Comparison of ENCODE assay signal across 16 cellular contexts in the genomic region with DNA sequence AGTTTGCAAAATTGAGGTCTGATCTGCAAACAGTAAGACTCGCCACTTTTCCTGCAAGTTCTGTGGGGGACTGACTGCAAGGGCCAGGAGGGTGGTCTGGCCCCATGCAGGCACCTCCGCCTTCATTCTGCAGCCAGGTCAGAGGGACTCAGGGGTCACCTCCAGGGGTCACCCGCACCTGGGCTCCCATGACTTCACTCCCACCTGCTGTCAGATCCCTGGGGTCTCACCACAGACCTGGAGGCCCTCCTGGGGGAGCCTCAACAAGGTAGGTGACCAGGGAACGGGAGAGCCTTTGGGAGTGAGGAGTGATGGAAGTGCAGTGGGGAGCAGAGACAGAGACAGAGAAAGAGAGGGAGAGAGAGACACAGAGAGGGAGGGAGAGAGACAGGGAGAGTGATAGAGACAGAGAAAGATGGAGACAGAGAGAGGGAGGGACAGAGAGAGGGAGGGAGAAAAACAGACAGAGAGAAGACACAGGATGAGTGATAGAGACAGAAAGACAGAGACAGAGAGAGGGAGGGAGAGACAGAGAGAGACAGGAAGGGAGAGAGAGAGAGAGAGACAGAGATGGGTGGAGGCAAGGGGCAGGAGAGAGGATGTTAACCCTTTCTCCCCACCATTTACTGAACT. TPM values are rescaled to one million over a fixed set of nuclear protein-coding genes. Genes with fewer than 3 reads are reported as not detected.
DNase-seq lines count a peak whose midpoint lies in the region; ATAC-seq, FAIRE-seq and TF ChIP-seq lines count a peak whose summit lies in the region.
"Had no signal": no experiment of that assay in that cellular context is flagged by ENCODE, and none has a peak within 500 bp of the region (broad histone marks: within the 10 kb centered on the region; RNA-seq: fewer than 3 reads in every experiment).

No MANE protein-coding gene starts in this region.

- H3K4me2 ChIP-seq in HepG2 (ENCODE audit: low read depth, low read length) = no peak overlapping the region

- no peak for FAIRE-seq in HepG2 (lab: Jason Lieb, UNC)
- FAIRE-seq: A204.1, D721Med, H54 had no signal

- peak in 2 of 3 donors; percentile 3 to 32 for DNase-seq in right cardiac atrium
- DNase-seq in left ventricle myocardium superior = no peak
- DNase-seq in RWPE1 (ENCODE audit: low spot score) = no peak
- no peak for DNase-seq in HepG2 (ENCODE audit: low spot score)
- no peak for DNase-seq in activated CD4-positive, alpha-beta T cell treated with anti-CD3 and anti-CD28 coated beads for 48 hours
- DNase-seq: BE2C; CD4-positive, alpha-beta memory T cell; GF-D8; GM23248 had no signal

- BruUV-seq in HepG2 (replicated peaks; lab: Mats Ljungman, UMichigan) = no TSS peak

- intact Hi-C loops in right cardiac atrium (cut with DNase I) (loop anchor here in 3 of 4 donors (5.0 to 10.0 kb wide), 3 partner anchors 235 to 495 kb away; no protein-coding TSS in a partner anchor), left ventricle myocardium superior (cut with micrococcal nuclease) (no loop called here), HepG2 (cut with micrococcal nuclease; ENCODE audit: unreplicated experiment) (loop anchor here (2.0 kb wide), 2 partner anchors 17 to 53 kb away; no protein-coding TSS in a partner anchor)

- in situ Hi-C loops in HepG2 (cut with HindIII; ENCODE audit: extremely low pct_ligation_motif_present, low pct_unique_long_range_greater_than_20kb) = loop anchor here (10.0 kb wide), 1 partner anchor 235 kb away; no protein-coding TSS in a partner anchor

- H3K27ac ChIP-seq in right cardiac atrium (ENCODE audit: low read length) (no peak overlapping the region), RWPE1 (peak overlapping the region; percentile 93), HepG2 (ENCODE audit: extremely low read length, insufficient read depth, low read length) (no peak overlapping the region)
- H3K27ac ChIP-seq: C4-2B, GM23248 had no signal

- H3K27me3 ChIP-seq in right cardiac atrium (ENCODE audit: control insufficient read depth, insufficient read depth) (no peaks in the 10 kb centered on the region), HepG2 (ENCODE audit: control insufficient read depth in 1 of 2, insufficient read depth in 2 of 2, low read length in 2 of 2) (peaks cover 10 to 63% of the 10 kb centered on the region in 2 experiments; a peak in 4 of 5 replicates)

- TF ChIP-seq CTCF in RWPE1 (conservative IDR thresholded peaks at IDR 0.05; ENCODE audit: low read depth) = no peak
- TF ChIP-seq CTCF in HepG2 (CRISPR knock-in tag; IDR thresholded peaks at IDR 0.05) = no peak

- H2AFZ ChIP-seq in HepG2 (ENCODE audit: low read length) = no peak overlapping the region
- H2AFZ ChIP-seq: GM23248 had no signal

- H3K36me3 ChIP-seq in HepG2 (replicated peaks in 1 of 2; ENCODE audit: control insufficient read depth in 1 of 2, insufficient read depth in 2 of 2, low read length in 2 of 2) = no peaks in the 10 kb centered on the region
- H3K36me3 ChIP-seq: BE2C had no signal

- H3K9ac ChIP-seq in HepG2 (ENCODE audit: insufficient read depth, low read depth, low read length) = no peak overlapping the region
- H3K9ac ChIP-seq: GM23248 had no signal

- H3K4me1 ChIP-seq in right cardiac atrium (ENCODE audit: control insufficient read depth, insufficient read depth, low read length) (no peaks in the 10 kb centered on the region), HepG2 (ENCODE audit: insufficient read depth, low read length) (peaks cover 68% of the 10 kb centered on the region)
- H3K4me1 ChIP-seq: BE2C had no signal

- H3K9me3 ChIP-seq in right cardiac atrium (ENCODE audit: control insufficient read depth, low read length) = no peaks in the 10 kb centered on the region
- H3K9me3 ChIP-seq in HepG2 (ENCODE audit: low read length) = no peaks in the 10 kb centered on the region

- TF ChIP-seq RAD21 in HepG2 (CRISPR knock-in tag; IDR thresholded peaks at IDR 0.05) = no peak

- CTCF ChIA-PET in RWPE1 (lab: Yijun Ruan, JAX) = interaction anchor here (0.6 kb wide), 2 partner anchors 30 to 240 kb away, joined by 3 to 6 read pairs; no protein-coding TSS in a partner anchor
- CTCF ChIA-PET in HepG2 (lab: Yijun Ruan, JAX; ENCODE audit: low intra/inter-chr PET ratio, low total read pairs) = no interaction called here

- H3K4me3 ChIP-seq in right cardiac atrium (ENCODE audit: low read length) (no peak overlapping the region), HepG2 (replicated peaks in 1 of 3; ENCODE audit: insufficient read depth in 1 of 3, low read depth in 2 of 3, low read length in 3 of 3) (no peak overlapping the region)
- H3K4me3 ChIP-seq: GM23248 had no signal

- TF ChIP-seq POLR2A in HepG2 (IDR thresholded peaks at IDR 0.05; ENCODE audit: insufficient read depth in 1 of 2, low read depth in 2 of 2, low read length in 2 of 2) = no peak

- POLR2A ChIA-PET in RWPE1 (lab: Yijun Ruan, JAX; ENCODE audit: low non-redundant PET) (no interaction called here), HepG2 (lab: Yijun Ruan, JAX) (interaction anchor here (3.4 kb wide), 1 partner anchor 53 kb away, joined by 53 read pairs; no protein-coding TSS in a partner anchor)

- 79% methylated on average over 4 of the region's 4 CpGs for WGBS in right cardiac atrium
- 22% methylated on average over 4 of the region's 4 CpGs for WGBS in HepG2 (ENCODE audit: low lambda C conversion rate)

- no peaks in the 10 kb centered on the region for H3K79me2 ChIP-seq in HepG2 (ENCODE audit: insufficient read depth, low read length)

- TF ChIP-seq EP300 in HepG2 (IDR thresholded peaks at IDR 0.05; ENCODE audit: low read depth in 2 of 2, low read length in 2 of 2) = no peak
- no peak for TF ChIP-seq EP300 in HepG2 (CRISPR knock-in tag; IDR thresholded peaks at IDR 0.05; ENCODE audit: borderline replicate concordance)

- H4K20me1 ChIP-seq in HepG2 (ENCODE audit: insufficient read depth, low read length) = no peaks in the 10 kb centered on the region

- ATAC-seq in right cardiac atrium = no peak
- ATAC-seq in left ventricle myocardium superior = no peak
- no peak for ATAC-seq in HepG2
- ATAC-seq in HG03354 (IDR thresholded peaks at IDR 0.05; ENCODE audit: poor library complexity, severe bottlenecking, unreplicated experiment) = no peak
- ATAC-seq in HG03108 (IDR thresholded peaks at IDR 0.05; ENCODE audit: unreplicated experiment) = no peak

TF ChIP-seq in HepG2, 621 proteins besides CTCF, POLR2A, EP300 and RAD21 (continues in another document):
- no peak for TF ChIP-seq ZZZ3 (CRISPR knock-in tag; IDR thresholded peaks at IDR 0.05; ENCODE audit: borderline replicate concordance)

RNA-seq across cellular contexts. Expression of gene SLC6A19, which starts 41.5 kb away (rescaled TPM):
- total RNA-seq in right cardiac atrium = not detected
- polyA plus RNA-seq in right cardiac atrium = not detected
- not detected for total RNA-seq in left ventricle myocardium superior
- 0.02 TPM in 1 of 2 replicates, not detected in the other for total RNA-seq in HepG2 (2016; rRNA removed; fragmentation: Illumina TruSeq; extraction: Trizol)
- not detected in 2 replicates for total RNA-seq in HepG2 (2016; cell fraction: cytosol; rRNA removed; fragmentation: Illumina TruSeq; extraction: Trizol; ENCODE audit: low read depth)
- 0.06 TPM in 1 of 2 replicates, not detected in the other for total RNA-seq in HepG2 (2016; cell fraction: insoluble cytoplasmic fraction; rRNA removed; fragmentation: Illumina TruSeq; extraction: Trizol)
- total RNA-seq in HepG2 (2016; cell fraction: membrane; rRNA removed; fragmentation: Illumina TruSeq; extraction: Trizol) = not detected in 2 replicates
- total RNA-seq in HepG2 (2016; cell fraction: nucleus; rRNA removed; fragmentation: Illumina TruSeq; extraction: Trizol) = not detected in 2 replicates
- polyA plus RNA-seq in HepG2 (2011; rRNA removed) = 0.01 TPM in 1 of 2 replicates, not detected in the other
- polyA plus RNA-seq in HepG2 (2011; cell fraction: cytosol; rRNA removed) = 0.01 TPM in 1 of 2 replicates, not detected in the other
- polyA plus RNA-seq in HepG2 (2011; cell fraction: nucleus; rRNA removed) = 0.06 and 0.07 TPM in 2 replicates
- polyA plus RNA-seq in HepG2 (2012) = not detected in 2 replicates
- not detected in 2 replicates for polyA plus RNA-seq in HepG2 (2016; cell fraction: cytosol; fragmentation: Illumina TruSeq; extraction: Trizol; ENCODE audit: low read depth)
- polyA plus RNA-seq in HepG2 (2016; cell fraction: insoluble cytoplasmic fraction; fragmentation: Illumina TruSeq; extraction: Trizol; ENCODE audit: low read depth) = not detected in 2 replicates
- not detected in 2 replicates for polyA plus RNA-seq in HepG2 (2016; cell fraction: membrane; fragmentation: Illumina TruSeq; extraction: Trizol; ENCODE audit: low read depth)
- 0.08 TPM in 1 of 2 replicates, not detected in the other for polyA plus RNA-seq in HepG2 (2016; cell fraction: nucleus; fragmentation: Illumina TruSeq; extraction: Trizol; ENCODE audit: insufficient read depth, low read depth)
- 0.02 and 0.12 TPM in 2 replicates for polyA minus RNA-seq in HepG2 (2011; rRNA and poly(A)+ RNA removed; ENCODE audit: low replicate concordance)
- polyA minus RNA-seq in HepG2 (2011; cell fraction: cytosol; rRNA and poly(A)+ RNA removed) = 0.09 TPM in 1 of 2 replicates, not detected in the other
- not detected in 2 replicates for polyA minus RNA-seq in HepG2 (2011; cell fraction: nucleus; rRNA and poly(A)+ RNA removed)
- total RNA-seq: CD4-positive, alpha-beta memory T cell; GM23248; HT1080 had no signal
- polyA plus RNA-seq: CD4-positive, alpha-beta memory T cell; GM23248 had no signal

RNA-seq across cellular contexts. Expression of gene SLC12A7, which starts 48.0 kb away (rescaled TPM):
- total RNA-seq in right cardiac atrium (10 to 100 TPM; 57.2 to 80.5 (median 65.6) TPM), left ventricle myocardium superior (230 TPM), HepG2 (2016; rRNA removed; fragmentation: Illumina TruSeq; extraction: Trizol) (7.4 and 14.0 TPM in 2 replicates)
- polyA plus RNA-seq in right cardiac atrium (28.5 TPM), HepG2 (2011; rRNA removed) (18.5 and 25.6 TPM in 2 replicates)
- total RNA-seq in HepG2 (2016; cell fraction: cytosol; rRNA removed; fragmentation: Illumina TruSeq; extraction: Trizol; ENCODE audit: low read depth) = 9.5 and 12.5 TPM in 2 replicates
- 5.2 and 15.7 TPM in 2 replicates for total RNA-seq in HepG2 (2016; cell fraction: insoluble cytoplasmic fraction; rRNA removed; fragmentation: Illumina TruSeq; extraction: Trizol)
- 6.9 and 7.7 TPM in 2 replicates for total RNA-seq in HepG2 (2016; cell fraction: membrane; rRNA removed; fragmentation: Illumina TruSeq; extraction: Trizol)
- 21.8 and 25.8 TPM in 2 replicates for total RNA-seq in HepG2 (2016; cell fraction: nucleus; rRNA removed; fragmentation: Illumina TruSeq; extraction: Trizol)
- 11.8 and 15.1 TPM in 2 replicates for polyA plus RNA-seq in HepG2 (2011; cell fraction: cytosol; rRNA removed)
- polyA plus RNA-seq in HepG2 (2011; cell fraction: nucleus; rRNA removed) = 164 and 213 TPM in 2 replicates
- polyA plus RNA-seq in HepG2 (2012) = 28.2 and 30.9 TPM in 2 replicates
- polyA plus RNA-seq in HepG2 (2016; cell fraction: cytosol; fragmentation: Illumina TruSeq; extraction: Trizol; ENCODE audit: low read depth) = 1.4 and 1.6 TPM in 2 replicates
- 6.3 and 7.6 TPM in 2 replicates for polyA plus RNA-seq in HepG2 (2016; cell fraction: insoluble cytoplasmic fraction; fragmentation: Illumina TruSeq; extraction: Trizol; ENCODE audit: low read depth)
- 3.2 and 3.7 TPM in 2 replicates for polyA plus RNA-seq in HepG2 (2016; cell fraction: membrane; fragmentation: Illumina TruSeq; extraction: Trizol; ENCODE audit: low read depth)
- polyA plus RNA-seq in HepG2 (2016; cell fraction: nucleus; fragmentation: Illumina TruSeq; extraction: Trizol; ENCODE audit: insufficient read depth, low read depth) = 88.5 and 93.5 TPM in 2 replicates
- 6.3 and 47.1 TPM in 2 replicates for polyA minus RNA-seq in HepG2 (2011; rRNA and poly(A)+ RNA removed; ENCODE audit: low replicate concordance)
- polyA minus RNA-seq in HepG2 (2011; cell fraction: cytosol; rRNA and poly(A)+ RNA removed) = 14.7 and 16.2 TPM in 2 replicates
- polyA minus RNA-seq in HepG2 (2011; cell fraction: nucleus; rRNA and poly(A)+ RNA removed) = 40.3 and 44.4 TPM in 2 replicates

Comparison
In these comparisons a context has a peak if more than half of its experiments do, and no peak if none do; other contexts are left out.
1. DNase-seq: peak in right cardiac atrium (2 of 3); none in left ventricle myocardium superior (single experiment), RWPE1 (single experiment), HepG2 (single experiment) and activated CD4-positive, alpha-beta T cell treated with anti-CD3 and anti-CD28 coated beads for 48 hours (single experiment).